Comparison of ENCODE assay signal across 23 cellular contexts in the genomic region with DNA sequence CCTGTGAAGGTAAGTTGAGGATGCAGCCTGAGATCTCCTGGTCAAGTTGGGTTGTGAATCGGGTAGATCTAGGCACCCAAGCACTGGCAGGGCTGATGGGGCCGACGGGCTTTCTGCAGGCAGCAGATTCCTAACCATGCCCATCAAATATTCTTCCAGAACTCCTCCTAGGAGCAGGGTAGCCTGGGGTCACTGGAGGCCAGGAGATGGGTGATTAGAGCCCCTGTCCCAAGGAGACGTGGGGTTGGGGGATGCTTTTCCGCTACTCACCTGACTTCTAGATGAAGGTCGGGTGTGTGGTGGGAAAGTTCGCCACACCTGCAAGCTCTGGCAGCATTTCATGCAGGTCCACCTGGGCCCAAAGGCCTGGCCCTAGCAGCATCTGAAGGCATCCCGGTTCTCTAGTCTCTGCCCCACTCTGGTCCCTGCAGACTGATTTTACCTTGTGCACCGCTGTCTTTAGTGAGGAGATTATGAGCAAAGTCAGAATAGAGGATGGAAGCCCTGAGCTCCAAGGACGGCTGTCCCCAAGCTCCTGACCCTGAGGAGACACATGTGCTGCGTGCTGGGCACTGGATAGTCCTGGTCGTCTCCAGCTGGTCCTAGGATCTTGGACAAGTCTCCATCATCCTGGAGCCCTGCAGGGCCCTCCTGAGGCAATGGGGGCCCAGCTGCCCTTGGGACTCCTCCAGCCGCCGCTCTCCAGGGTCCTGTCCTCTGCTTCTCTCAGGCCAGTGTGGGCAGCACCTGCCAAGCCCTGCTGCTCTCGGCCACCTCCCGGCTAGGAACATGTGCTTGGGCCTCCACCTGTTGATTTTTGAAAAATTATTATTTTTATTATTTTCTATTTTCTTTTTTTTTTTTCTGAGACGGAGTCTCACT. TPM values are rescaled to one million over a fixed set of nuclear protein-coding genes. Genes with fewer than 3 reads are reported as not detected.
DNase-seq lines count a peak whose midpoint lies in the region; ATAC-seq and TF ChIP-seq lines count a peak whose summit lies in the region.
"Had no signal": no experiment of that assay in that cellular context is flagged by ENCODE, and none has a peak within 500 bp of the region (broad histone marks: within the 10 kb centered on the region; RNA-seq: fewer than 3 reads in every experiment).

No MANE protein-coding gene starts in this region.

- TF ChIP-seq EP300 in SK-N-SH (IDR thresholded peaks at IDR 0.05; ENCODE audit: borderline replicate concordance in 1 of 2, low read depth in 1 of 2, low read length in 1 of 2) = no peak

- H3K4me3 ChIP-seq in SK-N-SH (ENCODE audit: low read depth in 2 of 2, low read length in 1 of 2) (no peak overlapping the region), osteoblast (ENCODE audit: insufficient read depth, low read length) (no peak overlapping the region)
- H3K4me3 ChIP-seq: lower lobe of right lung, PC-9, psoas muscle, upper lobe of right lung had no signal

- H3K9ac ChIP-seq in SK-N-SH = no peak overlapping the region

- TF ChIP-seq CTCF in SK-N-SH (IDR thresholded peaks at IDR 0.05) (no peak), osteoblast (IDR thresholded peaks at IDR 0.05; ENCODE audit: extremely low read depth, low read depth, low read length) (no peak)

- H3K4me2 ChIP-seq in SK-N-SH = no peak overlapping the region
- H3K4me2 ChIP-seq in osteoblast (ENCODE audit: insufficient read depth, low read length) = no peak overlapping the region
- H3K4me2 ChIP-seq: PC-9 had no signal

- POLR2A ChIA-PET in SK-N-SH (lab: Yijun Ruan, JAX) = no interaction called here

- CTCF ChIA-PET in SK-N-SH (lab: Yijun Ruan, JAX) = no interaction called here

- no peak for ATAC-seq in SK-N-SH treated with all-trans-retinoic acid at 6 μM for 48 hours
- no peak for ATAC-seq in GM19397 (IDR thresholded peaks at IDR 0.05; ENCODE audit: unreplicated experiment)
- no peak for ATAC-seq in HG02981 (IDR thresholded peaks at IDR 0.05; ENCODE audit: unreplicated experiment)
- ATAC-seq: esophagus mucosa, lower lobe of right lung, psoas muscle, upper lobe of right lung had no signal

- H3K9me2 ChIP-seq in SK-N-SH = no peaks in the 10 kb centered on the region

- H3K4me1 ChIP-seq in SK-N-SH (ENCODE audit: control insufficient read depth in 1 of 2, insufficient read depth in 2 of 2, low read depth in 1 of 2, low read length in 1 of 2) = no peaks in the 10 kb centered on the region
- H3K4me1 ChIP-seq in osteoblast (ENCODE audit: insufficient read depth, low read length) = no peaks in the 10 kb centered on the region
- H3K4me1 ChIP-seq: psoas muscle had no signal

- H3K27ac ChIP-seq in SK-N-SH (ENCODE audit: low read depth in 2 of 2, low read length in 1 of 2) = no peak overlapping the region
- H3K27ac ChIP-seq in osteoblast (ENCODE audit: low read depth, low read length) = no peak overlapping the region
- H3K27ac ChIP-seq: 22Rv1, lower lobe of right lung, PC-9, psoas muscle, upper lobe of right lung had no signal

- 71% methylated on average over 11 of the region's 17 CpGs for WGBS in SK-N-SH (ENCODE audit: low lambda C conversion rate)

- no peaks in the 10 kb centered on the region for H3K27me3 ChIP-seq in SK-N-SH (ENCODE audit: insufficient read depth)
- H3K27me3 ChIP-seq in osteoblast (ENCODE audit: insufficient read depth, low read length) = no peaks in the 10 kb centered on the region
- H3K27me3 ChIP-seq: upper lobe of right lung had no signal

- H4K20me1 ChIP-seq in SK-N-SH (ENCODE audit: insufficient read depth) (no peaks in the 10 kb centered on the region), osteoblast (ENCODE audit: insufficient read depth, low read length) (no peaks in the 10 kb centered on the region)

- TF ChIP-seq RAD21 in SK-N-SH (IDR thresholded peaks at IDR 0.05; ENCODE audit: low read length) = no peak

- H3K9me3 ChIP-seq in SK-N-SH (no peaks in the 10 kb centered on the region; the same call in 1 of the 2 replicates), osteoblast (ENCODE audit: low read depth, low read length) (no peaks in the 10 kb centered on the region)
- H3K9me3 ChIP-seq: psoas muscle, upper lobe of right lung had no signal

- H2AFZ ChIP-seq in SK-N-SH (ENCODE audit: low read depth) (no peak overlapping the region), osteoblast (ENCODE audit: low read length) (no peak overlapping the region)
- H2AFZ ChIP-seq: PC-9 had no signal

- H3F3A ChIP-seq in SK-N-SH (replicated peaks; ENCODE audit: insufficient read depth) = no peaks in the 10 kb centered on the region

- H3K36me3 ChIP-seq in SK-N-SH (replicated peaks in 1 of 2; ENCODE audit: control insufficient read depth in 1 of 2, insufficient read depth in 2 of 2, low read length in 1 of 2) (no peaks in the 10 kb centered on the region), osteoblast (ENCODE audit: insufficient read depth, low read length) (no peaks in the 10 kb centered on the region)
- H3K36me3 ChIP-seq: lower lobe of right lung, upper lobe of right lung had no signal

- H3K79me2 ChIP-seq in SK-N-SH (ENCODE audit: insufficient read depth) (no peaks in the 10 kb centered on the region), osteoblast (ENCODE audit: insufficient read depth, low read length) (no peaks in the 10 kb centered on the region)

- DNase-seq in SK-N-SH (no peak), iPS-NIHi7 (ENCODE audit: extremely low spot score) (peak; percentile 71), osteoblast (ENCODE audit: insufficient read length, low spot score, missing footprints) (peak; percentile 79), anterior cingulate cortex (lab: John Stamatoyannopoulos, UW) (no peak)
- DNase-seq in activated CD8-positive, alpha-beta memory T cell treated with anti-CD3 and anti-CD28 coated beads for 24 hours = peak; percentile 45
- DNase-seq: activated CD4-positive, alpha-beta T cell treated with anti-CD3 and anti-CD28 coated beads for 48 hours; activated gamma-delta T cell treated with Interleukin-2 at 50 U/mL for 16 hours; CD4-positive, alpha-beta T cell; effector memory CD4-positive, alpha-beta T cell; foreskin melanocyte; GOT3; immature natural killer cell; Kasumi-1; lower lobe of right lung; NCI-H524; PC-9; psoas muscle; upper lobe of right lung had no signal

TF ChIP-seq in SK-N-SH, 30 proteins besides CTCF, POLR2A, EP300 and RAD21 (continues in another document):
- TF ChIP-seq TEAD4 (IDR thresholded peaks at IDR 0.05; ENCODE audit: borderline replicate concordance, insufficient read depth) (no peak), RXRA (IDR thresholded peaks at IDR 0.05; ENCODE audit: borderline replicate concordance, low read depth) (no peak), GABPA (IDR thresholded peaks at IDR 0.05; ENCODE audit: low read depth) (no peak), NRF1 (IDR thresholded peaks at IDR 0.05; ENCODE audit: low read depth, low read length) (no peak)

TF ChIP-seq in SK-N-SH treated with all-trans-retinoic acid at 6 μM for 48 hours, 23 proteins besides CTCF, POLR2A, EP300 and RAD21 (continues in another document):
- TF ChIP-seq TOX (CRISPR knock-in tag; IDR thresholded peaks at IDR 0.05; ENCODE audit: borderline replicate concordance) (no peak), PPARA (CRISPR knock-in tag; IDR thresholded peaks at IDR 0.05; ENCODE audit: borderline replicate concordance) (no peak), CSDC2 (CRISPR knock-in tag; IDR thresholded peaks at IDR 0.05) (no peak), RARB (CRISPR knock-in tag; IDR thresholded peaks at IDR 0.05) (no peak), BACH2 (CRISPR knock-in tag; IDR thresholded peaks at IDR 0.05; ENCODE audit: borderline replicate concordance) (no peak), OSR1 (CRISPR knock-in tag; IDR thresholded peaks at IDR 0.05) (no peak), ZC3H10 (CRISPR knock-in tag; IDR thresholded peaks at IDR 0.05) (no peak), ZFP3 (CRISPR knock-in tag; IDR thresholded peaks at IDR 0.05) (no peak), ISL1 (CRISPR knock-in tag; IDR thresholded peaks at IDR 0.05) (no peak)
- TF ChIP-seq, protein P1, sequence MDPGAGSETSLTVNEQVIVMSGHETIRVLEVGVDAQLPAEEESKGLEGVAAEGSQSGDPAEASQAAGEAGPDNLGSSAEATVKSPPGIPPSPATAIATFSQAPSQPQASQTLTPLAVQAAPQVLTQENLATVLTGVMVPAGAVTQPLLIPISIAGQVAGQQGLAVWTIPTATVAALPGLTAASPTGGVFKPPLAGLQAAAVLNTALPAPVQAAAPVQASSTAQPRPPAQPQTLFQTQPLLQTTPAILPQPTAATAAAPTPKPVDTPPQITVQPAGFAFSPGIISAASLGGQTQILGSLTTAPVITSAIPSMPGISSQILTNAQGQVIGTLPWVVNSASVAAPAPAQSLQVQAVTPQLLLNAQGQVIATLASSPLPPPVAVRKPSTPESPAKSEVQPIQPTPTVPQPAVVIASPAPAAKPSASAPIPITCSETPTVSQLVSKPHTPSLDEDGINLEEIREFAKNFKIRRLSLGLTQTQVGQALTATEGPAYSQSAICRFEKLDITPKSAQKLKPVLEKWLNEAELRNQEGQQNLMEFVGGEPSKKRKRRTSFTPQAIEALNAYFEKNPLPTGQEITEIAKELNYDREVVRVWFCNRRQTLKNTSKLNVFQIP (CRISPR knock-in tag; IDR thresholded peaks at IDR 0.05; ENCODE audit: borderline replicate concordance, low read depth) = no peak
- TF ChIP-seq, protein P2, sequence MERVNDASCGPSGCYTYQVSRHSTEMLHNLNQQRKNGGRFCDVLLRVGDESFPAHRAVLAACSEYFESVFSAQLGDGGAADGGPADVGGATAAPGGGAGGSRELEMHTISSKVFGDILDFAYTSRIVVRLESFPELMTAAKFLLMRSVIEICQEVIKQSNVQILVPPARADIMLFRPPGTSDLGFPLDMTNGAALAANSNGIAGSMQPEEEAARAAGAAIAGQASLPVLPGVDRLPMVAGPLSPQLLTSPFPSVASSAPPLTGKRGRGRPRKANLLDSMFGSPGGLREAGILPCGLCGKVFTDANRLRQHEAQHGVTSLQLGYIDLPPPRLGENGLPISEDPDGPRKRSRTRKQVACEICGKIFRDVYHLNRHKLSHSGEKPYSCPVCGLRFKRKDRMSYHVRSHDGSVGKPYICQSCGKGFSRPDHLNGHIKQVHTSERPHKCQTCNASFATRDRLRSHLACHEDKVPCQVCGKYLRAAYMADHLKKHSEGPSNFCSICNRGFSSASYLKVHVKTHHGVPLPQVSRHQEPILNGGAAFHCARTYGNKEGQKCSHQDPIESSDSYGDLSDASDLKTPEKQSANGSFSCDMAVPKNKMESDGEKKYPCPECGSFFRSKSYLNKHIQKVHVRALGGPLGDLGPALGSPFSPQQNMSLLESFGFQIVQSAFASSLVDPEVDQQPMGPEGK (CRISPR knock-in tag; IDR thresholded peaks at IDR 0.05; ENCODE audit: borderline replicate concordance) = no peak

RNA-seq across cellular contexts. Expression of a gene that starts 21.8 kb away (rescaled TPM):
- 9.7 and 15.0 TPM in 2 replicates for polyA plus RNA-seq in SK-N-SH (2012; rRNA removed)
- 7.0 and 9.8 TPM in 2 replicates for polyA plus RNA-seq in SK-N-SH (2012; cell fraction: cytosol; rRNA removed)
- polyA plus RNA-seq in SK-N-SH (2012; cell fraction: nucleus; rRNA removed) = 24.0 and 28.3 TPM in 2 replicates
- 33.9 and 40.9 TPM in 2 replicates for total RNA-seq in osteoblast

RNA-seq across cellular contexts. Expression of a gene that starts 34.5 kb away (rescaled TPM):
- polyA plus RNA-seq in SK-N-SH (2012; rRNA removed) = 2.9 and 3.8 TPM in 2 replicates
- polyA plus RNA-seq in SK-N-SH (2012; cell fraction: cytosol; rRNA removed) = 2.7 and 3.8 TPM in 2 replicates
- polyA plus RNA-seq in SK-N-SH (2012; cell fraction: nucleus; rRNA removed) = 8.0 and 11.4 TPM in 2 replicates
- total RNA-seq in osteoblast = 12.7 and 13.8 TPM in 2 replicates

Comparison
In these comparisons a context has a peak if more than half of its experiments do, and no peak if none do; other contexts are left out.
1. DNase-seq: peak in activated CD8-positive, alpha-beta memory T cell treated with anti-CD3 and anti-CD28 coated beads for 24 hours (single experiment), iPS-NIHi7 (single experiment) and osteoblast (single experiment); none in SK-N-SH (single experiment) and anterior cingulate cortex (0 of 58).